ENCODE assay signal across 24 cellular contexts in genomic region chr5:12626556-12626955, GRCh38.
"Had no signal": no experiment of that assay in that cellular context is flagged by ENCODE, and none has a peak within 500 bp of the region (broad histone marks: within the 10 kb centered on the region; RNA-seq: fewer than 3 reads in every experiment).

No MANE protein-coding gene starts in this region.

- H3K4me1 ChIP-seq: left ventricle myocardium inferior, lower lobe of right lung, pancreas, suprapubic skin, tibial artery, upper lobe of left lung, vagina had no signal

- H3K27me3 ChIP-seq: hepatocyte, suprapubic skin, tibial artery, upper lobe of left lung, vagina had no signal

- H3K9me3 ChIP-seq: lower lobe of right lung, tibial artery, vagina had no signal

- DNase-seq: effector CD4-positive, alpha-beta T cell; foreskin melanocyte; kidney; left cardiac atrium; left ventricle myocardium inferior; lower lobe of right lung; occipital lobe; pancreas; right cardiac atrium; stimulated activated CD4-positive, alpha-beta T cell treated with anti-CD3 and anti-CD28 coated beads, Interleukin-4, amount 100 ng/mL, for 1 hour; stimulated activated CD8-positive, alpha-beta memory T cell treated with anti-CD3 and anti-CD28 coated beads, Interleukin-4, amount 100 ng/mL, for 48 hours; stimulated activated naive CD8-positive, alpha-beta T cell treated with anti-CD3 and anti-CD28 coated beads, Interleukin-15, Interleukin-2, amounts not matched to agents 100 U/mL and 50 U/mL, for 24 hours; tibial artery; upper lobe of left lung had no signal

- ATAC-seq: left cardiac atrium; lower lobe of right lung; pancreas; right cardiac atrium; stimulated activated effector memory CD8-positive, alpha-beta T cell treated with anti-CD3 and anti-CD28 coated beads, Interleukin-12 subunit alpha, Interleukin-12 subunit beta, amount 100 ng/mL, for 72 hours; stimulated activated naive CD8-positive, alpha-beta T cell treated with anti-CD3 and anti-CD28 coated beads, Interleukin-15, Interleukin-2, amounts not matched to agents 100 U/mL and 50 U/mL, for 24 hours had no signal

- H3K4me3 Mint-ChIP-seq: memory B cell; mesothelial cell of epicardium; natural killer cell treated with Interleukin-12 subunit alpha and Interleukin-12 subunit beta and Interleukin-15 and Interleukin-18, amount 100 ng/mL, for 72 hours; stimulated activated effector memory CD8-positive, alpha-beta T cell treated with anti-CD3 and anti-CD28 coated beads, Interleukin-12 subunit alpha, Interleukin-12 subunit beta, amount 100 ng/mL, for 72 hours had no signal

- H3K4me3 ChIP-seq: coronary artery, hepatocyte, left ventricle myocardium inferior, lower lobe of right lung, pancreas, smooth muscle cell, suprapubic skin, tibial artery, upper lobe of left lung, vagina had no signal

- H3K36me3 Mint-ChIP-seq: memory B cell; mesothelial cell of epicardium; natural killer cell treated with Interleukin-12 subunit alpha and Interleukin-12 subunit beta and Interleukin-15 and Interleukin-18, amount 100 ng/mL, for 72 hours; stimulated activated effector memory CD8-positive, alpha-beta T cell treated with anti-CD3 and anti-CD28 coated beads, Interleukin-12 subunit alpha, Interleukin-12 subunit beta, amount 100 ng/mL, for 72 hours had no signal

- H3K27ac Mint-ChIP-seq: memory B cell; mesothelial cell of epicardium; natural killer cell treated with Interleukin-12 subunit alpha and Interleukin-12 subunit beta and Interleukin-15 and Interleukin-18, amount 100 ng/mL, for 72 hours; stimulated activated effector memory CD8-positive, alpha-beta T cell treated with anti-CD3 and anti-CD28 coated beads, Interleukin-12 subunit alpha, Interleukin-12 subunit beta, amount 100 ng/mL, for 72 hours had no signal

- H3K27ac ChIP-seq: coronary artery, hepatocyte, left ventricle myocardium inferior, lower lobe of right lung, pancreas, suprapubic skin, tibial artery, upper lobe of left lung, vagina had no signal

- H3K36me3 ChIP-seq: left ventricle myocardium inferior, lower lobe of right lung, pancreas, suprapubic skin, tibial artery, upper lobe of left lung, vagina had no signal

- H3K4me1 Mint-ChIP-seq: memory B cell; mesothelial cell of epicardium; stimulated activated effector memory CD8-positive, alpha-beta T cell treated with anti-CD3 and anti-CD28 coated beads, Interleukin-12 subunit alpha, Interleukin-12 subunit beta, amount 100 ng/mL, for 72 hours had no signal

- H3K27me3 Mint-ChIP-seq: memory B cell; natural killer cell treated with Interleukin-12 subunit alpha and Interleukin-12 subunit beta and Interleukin-15 and Interleukin-18, amount 100 ng/mL, for 72 hours; progenitor cell of endocrine pancreas had no signal
